14 cellular contexts compared by ENCODE assay signal in genomic region chr7:121027761-121028681, GRCh38. TPM values are rescaled to one million over a fixed set of nuclear protein-coding genes. Genes with fewer than 3 reads are reported as not detected.
A peak's percentile ranks its signal among the peaks of the same experiment; 100 is the strongest.
DNase-seq lines count a peak whose midpoint lies in the region; ATAC-seq and TF ChIP-seq lines count a peak whose summit lies in the region.
"Had no signal": no experiment of that assay in that cellular context is flagged by ENCODE, and none has a peak within 500 bp of the region (broad histone marks: within the 10 kb centered on the region; RNA-seq: fewer than 3 reads in every experiment).

No MANE protein-coding gene starts in this region.

- H2BK12ac ChIP-seq in trophoblast cell (ENCODE audit: low read length): no peak overlapping the region

- no peaks in the 10 kb centered on the region for H3K27me3 ChIP-seq in ACC112 (ENCODE audit: insufficient read depth, low read length)
- H3K27me3 ChIP-seq in heart right ventricle: no peaks in the 10 kb centered on the region
- no peaks in the 10 kb centered on the region for H3K27me3 ChIP-seq in trophoblast cell (ENCODE audit: insufficient read depth, low read length)

- DNase-seq in amniotic epithelial cell (ENCODE audit: low read depth) (peak; percentile 37), heart right ventricle (no peak), trophoblast cell (peak; percentile 64 to 84), NCI-H2171 (lab: John Stamatoyannopoulos, UW) (no peak), HuH-7 (ENCODE audit: low spot score) (no peak)
- no peak for DNase-seq in effector memory CD8-positive, alpha-beta T cell
- DNase-seq: activated CD4-positive, alpha-beta memory T cell treated with anti-CD3 and anti-CD28 coated beads for 36 hours; amniotic stem cell; dermis blood vessel endothelial cell; NCI-H1048; NCI-H2171 treated with DMSO at 0.1 percent for 48 hours had no signal

- TF ChIP-seq CTCF in heart right ventricle (IDR thresholded peaks at IDR 0.05): no peak

- H3K4me3 Mint-ChIP-seq in effector memory CD8-positive, alpha-beta T cell: no peak overlapping the region
- H3K4me3 Mint-ChIP-seq: activated CD4-positive, alpha-beta memory T cell treated with anti-CD3 and anti-CD28 coated beads for 36 hours; activated T-helper 1 cell treated with anti-CD3 and anti-CD28 coated beads, Interleukin-12 subunit alpha, Interleukin-12 subunit beta, Interleukin-2, Interleukin-4 antibody, amounts not matched to agents 30 ng/mL and 10 ng/mL and 1 ng/mL, durations not matched to agents 14 hours and 24 hours and 36 hours had no signal

- H3K4ac ChIP-seq in trophoblast cell (ENCODE audit: low read depth, low read length): no peak overlapping the region

- H3K14ac ChIP-seq in trophoblast cell (ENCODE audit: low read length): no peak overlapping the region

- no peak overlapping the region for H3K23ac ChIP-seq in trophoblast cell (ENCODE audit: low read length)

- H2BK5ac ChIP-seq in trophoblast cell (ENCODE audit: low read depth, low read length, poor library complexity): no peak overlapping the region

- H4K91ac ChIP-seq in trophoblast cell (ENCODE audit: low read depth, low read length): no peak overlapping the region

- H3K4me3 ChIP-seq in ACC112 (ENCODE audit: low read depth, low read length) (peak overlapping the region; percentile 22), heart right ventricle (no peak overlapping the region), trophoblast cell (ENCODE audit: low read depth, low read length) (no peak overlapping the region)

- no peak overlapping the region for H2AK5ac ChIP-seq in trophoblast cell (ENCODE audit: low read length)

- H3K36me3 Mint-ChIP-seq in effector memory CD8-positive, alpha-beta T cell (ENCODE audit: insufficient read depth): no peaks in the 10 kb centered on the region
- H3K36me3 Mint-ChIP-seq: activated CD4-positive, alpha-beta memory T cell treated with anti-CD3 and anti-CD28 coated beads for 36 hours had no signal

- peak in 7 of 8 donors; percentile 17 to 71 (median 48) for ATAC-seq in heart right ventricle
- ATAC-seq in effector memory CD8-positive, alpha-beta T cell (replicated peaks): no peak
- no peak for ATAC-seq in GM19324 (IDR thresholded peaks at IDR 0.05; ENCODE audit: low FRiP score, unreplicated experiment)

- H2BK120ac ChIP-seq in trophoblast cell (ENCODE audit: insufficient read depth, low read length, poor library complexity): no peak overlapping the region

- H2AFZ ChIP-seq in ACC112 (ENCODE audit: low read length, unreplicated experiment) (no peak overlapping the region), trophoblast cell (ENCODE audit: insufficient read depth, low read length, poor library complexity) (no peak overlapping the region)

- H4K12ac ChIP-seq in trophoblast cell (ENCODE audit: low read depth, low read length): no peak overlapping the region

- H3K27me3 Mint-ChIP-seq in effector memory CD8-positive, alpha-beta T cell: peaks cover 24 to 37% of the 10 kb centered on the region in 2 donors

- H3K36me3 ChIP-seq in ACC112 (ENCODE audit: insufficient read depth, low read length) (peaks cover 4% of the 10 kb centered on the region; the same call in 1 of the 2 replicates), heart right ventricle (no peaks in the 10 kb centered on the region), trophoblast cell (ENCODE audit: control insufficient read depth in 1 of 2, insufficient read depth in 2 of 2, low read length in 2 of 2) (no peaks in the 10 kb centered on the region)

- H3K79me2 ChIP-seq in ACC112 (ENCODE audit: control insufficient read depth, insufficient read depth, low read length, unreplicated experiment) (peaks cover 3% of the 10 kb centered on the region), trophoblast cell (ENCODE audit: control insufficient read depth, insufficient read depth, low read length, poor library complexity) (no peaks in the 10 kb centered on the region)

- no peaks in the 10 kb centered on the region for H3K9me3 Mint-ChIP-seq in effector memory CD8-positive, alpha-beta T cell
- H3K9me3 Mint-ChIP-seq: activated CD4-positive, alpha-beta memory T cell treated with anti-CD3 and anti-CD28 coated beads for 36 hours; activated T-helper 1 cell treated with anti-CD3 and anti-CD28 coated beads, Interleukin-12 subunit alpha, Interleukin-12 subunit beta, Interleukin-2, Interleukin-4 antibody, amounts not matched to agents 30 ng/mL and 10 ng/mL and 1 ng/mL, durations not matched to agents 14 hours and 24 hours and 36 hours had no signal

- H3K4me1 ChIP-seq in ACC112 (ENCODE audit: control insufficient read depth, insufficient read depth, low read length, unreplicated experiment): peaks cover 46% of the 10 kb centered on the region
- H3K4me1 ChIP-seq in heart right ventricle: peaks cover 7 to 68% (median 50%) of the 10 kb centered on the region in 9 donors
- H3K4me1 ChIP-seq in trophoblast cell (ENCODE audit: control insufficient read depth in 1 of 2, insufficient read depth in 2 of 2, low read length in 2 of 2): no peaks in the 10 kb centered on the region

- H3K27ac Mint-ChIP-seq in effector memory CD8-positive, alpha-beta T cell: no peak overlapping the region
- H3K27ac Mint-ChIP-seq: activated CD4-positive, alpha-beta memory T cell treated with anti-CD3 and anti-CD28 coated beads for 36 hours; activated T-helper 1 cell treated with anti-CD3 and anti-CD28 coated beads, Interleukin-12 subunit alpha, Interleukin-12 subunit beta, Interleukin-2, Interleukin-4 antibody, amounts not matched to agents 30 ng/mL and 10 ng/mL and 1 ng/mL, durations not matched to agents 14 hours and 24 hours and 36 hours had no signal

- no peak overlapping the region for H3K27ac ChIP-seq in ACC112 (ENCODE audit: low read depth, low read length)
- peak overlapping the region in 9 of 10 donors; percentile 7 to 81 (median 69) for H3K27ac ChIP-seq in heart right ventricle
- no peak overlapping the region for H3K27ac ChIP-seq in trophoblast cell (ENCODE audit: low read depth, low read length)

- H3K4me1 Mint-ChIP-seq in effector memory CD8-positive, alpha-beta T cell (ENCODE audit: low read depth in 2 of 2): no peaks in the 10 kb centered on the region

- H3K4me2 ChIP-seq in trophoblast cell (ENCODE audit: low read length): no peak overlapping the region

- H4K8ac ChIP-seq in trophoblast cell (ENCODE audit: low read depth, low read length): no peak overlapping the region

- H3K18ac ChIP-seq in trophoblast cell (ENCODE audit: low read length): no peak overlapping the region

- H3K79me1 ChIP-seq in trophoblast cell (ENCODE audit: low read length): no peaks in the 10 kb centered on the region

- WGBS in heart right ventricle, 2 donors: 43 to 51% methylated on average over 10 of the region's 10 CpGs
- WGBS in trophoblast cell (ENCODE audit: extremely low coverage, insufficient coverage, insufficient read length): no CpG with 5 or more reads among the region's 10 CpGs

- H3K9me3 ChIP-seq in heart right ventricle (no peaks in the 10 kb centered on the region), trophoblast cell (ENCODE audit: insufficient read depth, low read depth, low read length) (no peaks in the 10 kb centered on the region)

- intact Hi-C loops in heart right ventricle (cut with DNase I): no loop called here

- no peak overlapping the region for H3K9ac ChIP-seq in trophoblast cell (ENCODE audit: low read length)

RNA-seq across cellular contexts. Expression of gene CPED1, which starts 39.5 kb away (rescaled TPM):
- total RNA-seq in heart right ventricle: 10 to 100 TPM; 16.3 to 56.5 (median 40.9) TPM
- polyA plus RNA-seq in heart right ventricle: 1 to 10 TPM; 3.9 to 4.0 TPM
- 0.05 and 0.07 TPM in 2 replicates for polyA plus RNA-seq in trophoblast cell (2013)
- total RNA-seq: activated CD4-positive, alpha-beta memory T cell treated with anti-CD3 and anti-CD28 coated beads for 36 hours; activated T-helper 1 cell treated with anti-CD3 and anti-CD28 coated beads, Interleukin-12 subunit alpha, Interleukin-12 subunit beta, Interleukin-2, Interleukin-4 antibody, amounts not matched to agents 30 ng/mL and 10 ng/mL and 1 ng/mL, durations not matched to agents 14 hours and 24 hours and 36 hours had no signal

Comparison
In these comparisons a context has a peak if more than half of its experiments do, and no peak if none do; other contexts are left out.
1. H3K27ac ChIP-seq: peak in heart right ventricle (9 of 10); none in ACC112 (single experiment) and trophoblast cell (single experiment).
2. DNase-seq: peak in amniotic epithelial cell (single experiment) and trophoblast cell (2 of 2); none in heart right ventricle (0 of 2), NCI-H2171 (single experiment), HuH-7 (single experiment) and effector memory CD8-positive, alpha-beta T cell (0 of 3).
3. ATAC-seq: peak in heart right ventricle (7 of 8); none in effector memory CD8-positive, alpha-beta T cell (single experiment) and GM19324 (single experiment).